ENCODE assay signal across 14 cellular contexts in genomic region chr4:47835489-47835888, GRCh38. TPM values are rescaled to one million over a fixed set of nuclear protein-coding genes. Genes with fewer than 3 reads are reported as not detected.
A peak's percentile ranks its signal among the peaks of the same experiment; 100 is the strongest.
DNase-seq lines count a peak whose midpoint lies in the region; ATAC-seq, FAIRE-seq and TF ChIP-seq lines count a peak whose summit lies in the region.
"Had no signal": no experiment of that assay in that cellular context is flagged by ENCODE, and none has a peak within 500 bp of the region (broad histone marks: within the 10 kb centered on the region; RNA-seq: fewer than 3 reads in every experiment).

No MANE protein-coding gene starts in this region.

- H3K36me3 ChIP-seq in CD8-positive, alpha-beta memory T cell (ENCODE audit: insufficient read depth, low read length), result no peaks in the 10 kb centered on the region
- H3K36me3 ChIP-seq in HUES6 (ENCODE audit: control insufficient read depth, insufficient read depth, low read length) (no peaks in the 10 kb centered on the region), astrocyte (ENCODE audit: insufficient read depth, low read length) (no peaks in the 10 kb centered on the region)
- H3K36me3 ChIP-seq: sigmoid colon had no signal

- peak overlapping the region; percentile 99 for H3K4me2 ChIP-seq in astrocyte (ENCODE audit: low read length)

- no peak overlapping the region for H3K4me3 ChIP-seq in CD8-positive, alpha-beta memory T cell (ENCODE audit: low read length)
- H3K4me3 ChIP-seq in HUES6 (ENCODE audit: low read depth, low read length) (0 out of 2 replicates have a peak overlapping the region, but pooled peaks have one; percentile 5), astrocyte (ENCODE audit: insufficient read depth, low read depth, low read length) (no peak overlapping the region)

- H3K9me3 Mint-ChIP-seq in CD8-positive, alpha-beta memory T cell, result no peaks in the 10 kb centered on the region
- H3K9me3 Mint-ChIP-seq in astrocyte (ENCODE audit: unreplicated experiment) (peaks cover 9% of the 10 kb centered on the region), naive B cell (peaks cover 0 to 16% (median 3%) of the 10 kb centered on the region in 7 donors)

- DNase-seq in CD8-positive, alpha-beta memory T cell, result no peak
- DNase-seq in astrocyte (ENCODE audit: low read depth) (peak; percentile 26), naive B cell (no peak), anterior cingulate cortex (lab: John Stamatoyannopoulos, UW) (no peak)
- DNase-seq in activated CD4-positive, alpha-beta T cell treated with anti-CD3 and anti-CD28 coated beads, Interleukin-2, amount 50 U/mL, for 1 hour, result no peak
- DNase-seq: activated naive CD4-positive, alpha-beta T cell; NCI-H526 treated with DMSO at 0.1 percent for 48 hours; RPMI8226; sigmoid colon; T1000 had no signal

- FAIRE-seq in astrocyte (lab: Jason Lieb, UNC), result peak; percentile 37
- FAIRE-seq: colon had no signal

- no peak for TF ChIP-seq CTCF in astrocyte (IDR thresholded peaks at IDR 0.05; ENCODE audit: insufficient read depth, low read depth, low read length)

- no peaks in the 10 kb centered on the region for H3K79me2 ChIP-seq in astrocyte (ENCODE audit: insufficient read depth, low read length)

- POLR2A ChIA-PET in CD8-positive, alpha-beta memory T cell (lab: Charles Lee), result no interaction called here

- no peaks in the 10 kb centered on the region for H4K20me1 ChIP-seq in astrocyte (ENCODE audit: insufficient read depth, low read length)

- peak overlapping the region in 5 of 7 donors; percentile 87 to 91 (median 88) for H3K4me3 Mint-ChIP-seq in CD8-positive, alpha-beta memory T cell
- H3K4me3 Mint-ChIP-seq in astrocyte (ENCODE audit: unreplicated experiment), result no peak overlapping the region
- H3K4me3 Mint-ChIP-seq in naive B cell, result peak overlapping the region in 5 of 8 donors; percentile 37 to 89 (median 85)

- ATAC-seq in naive B cell (ENCODE audit: low read depth in 2 of 2) (no peak), HG02642 (IDR thresholded peaks at IDR 0.05; ENCODE audit: poor library complexity, unreplicated experiment) (no peak)
- ATAC-seq: esophagus mucosa had no signal

- peaks cover 11 to 41% (median 31%) of the 10 kb centered on the region in 3 donors for H3K4me1 Mint-ChIP-seq in CD8-positive, alpha-beta memory T cell
- peaks cover 11% of the 10 kb centered on the region for H3K4me1 Mint-ChIP-seq in astrocyte (ENCODE audit: low read depth, unreplicated experiment)
- H3K4me1 Mint-ChIP-seq in naive B cell, result peaks cover 15 to 32% (median 23%) of the 10 kb centered on the region in 3 donors

- peaks cover 0 to 1% of the 10 kb centered on the region in 2 donors for H3K27me3 Mint-ChIP-seq in CD8-positive, alpha-beta memory T cell
- H3K27me3 Mint-ChIP-seq in astrocyte (ENCODE audit: low read depth, unreplicated experiment), result peaks cover 4% of the 10 kb centered on the region
- H3K27me3 Mint-ChIP-seq in naive B cell, result peaks cover 29 to 55% (median 51%) of the 10 kb centered on the region in 3 donors

- H3K36me3 Mint-ChIP-seq in CD8-positive, alpha-beta memory T cell, result no peaks in the 10 kb centered on the region
- H3K36me3 Mint-ChIP-seq in astrocyte (ENCODE audit: low read depth, unreplicated experiment) (no peaks in the 10 kb centered on the region), naive B cell (peaks cover 0 to 6% of the 10 kb centered on the region in 2 donors)

- CTCF ChIA-PET in CD8-positive, alpha-beta memory T cell (lab: Charles Lee), result interaction anchor here (2.1 kb wide), 1 partner anchor 78 kb away, joined by 7 read pairs; the partner anchor contains the start of gene NFXL1

- H3K27me3 ChIP-seq in CD8-positive, alpha-beta memory T cell (ENCODE audit: insufficient read depth, low read length, poor library complexity, severe bottlenecking), result no peaks in the 10 kb centered on the region
- peaks cover 25% of the 10 kb centered on the region for H3K27me3 ChIP-seq in HUES6 (ENCODE audit: control insufficient read depth, insufficient read depth, low read length)
- no peaks in the 10 kb centered on the region for H3K27me3 ChIP-seq in astrocyte (ENCODE audit: insufficient read depth, low read length)

- H3K9ac ChIP-seq in HUES6 (ENCODE audit: low read length) (no peak overlapping the region), astrocyte (ENCODE audit: low read length) (no peak overlapping the region)

- H3K4me1 ChIP-seq in CD8-positive, alpha-beta memory T cell (ENCODE audit: insufficient read depth, low read length), result peaks cover 23% of the 10 kb centered on the region
- H3K4me1 ChIP-seq in HUES6 (ENCODE audit: control insufficient read depth, insufficient read depth, low read length) (peaks cover 15% of the 10 kb centered on the region; the same call in 1 of the 2 replicates), astrocyte (ENCODE audit: insufficient read depth, low read length) (peaks cover 13% of the 10 kb centered on the region)

- no peak overlapping the region for H3K27ac ChIP-seq in CD8-positive, alpha-beta memory T cell (ENCODE audit: low read depth, low read length)
- H3K27ac ChIP-seq in HUES6 (ENCODE audit: low read depth, low read length) (no peak overlapping the region), astrocyte (ENCODE audit: low read depth, low read length) (no peak overlapping the region)
- H3K27ac ChIP-seq: sigmoid colon had no signal

- no peaks in the 10 kb centered on the region for H3K9me3 ChIP-seq in CD8-positive, alpha-beta memory T cell (ENCODE audit: low read length)
- H3K9me3 ChIP-seq in HUES6 (ENCODE audit: control insufficient read depth, insufficient read depth, low read depth, low read length) (no peaks in the 10 kb centered on the region), astrocyte (ENCODE audit: insufficient read depth, low read depth, low read length) (no peaks in the 10 kb centered on the region)
- H3K9me3 ChIP-seq: sigmoid colon had no signal

- no peak overlapping the region for H3K27ac Mint-ChIP-seq in CD8-positive, alpha-beta memory T cell
- no peak overlapping the region for H3K27ac Mint-ChIP-seq in astrocyte (ENCODE audit: unreplicated experiment)
- no peak overlapping the region for H3K27ac Mint-ChIP-seq in naive B cell

- H2AFZ ChIP-seq in astrocyte (ENCODE audit: low read depth, low read length), result no peak overlapping the region

RNA-seq across cellular contexts. Expression of gene CORIN, which starts 2.4 kb away (rescaled TPM):
- under 1 TPM; 0.04 to 0.11 TPM for total RNA-seq in CD8-positive, alpha-beta memory T cell
- 0.06 TPM for polyA plus RNA-seq in CD8-positive, alpha-beta memory T cell
- total RNA-seq in astrocyte, result 0.20 and 0.31 TPM in 2 replicates
- under 1 TPM in 2 of 6 donors, not detected in 4; 0.05 to 0.12 TPM for polyA plus RNA-seq in naive B cell (ENCODE audit: low read depth in 6 of 6)
